Comparison of ENCODE assay signal across 15 cellular contexts in genomic region chr6:166903027-166903426, GRCh38.
"Had no signal": no experiment of that assay in that cellular context is flagged by ENCODE, and none has a peak within 500 bp of the region (broad histone marks: within the 10 kb centered on the region; RNA-seq: fewer than 3 reads in every experiment).

No MANE protein-coding gene starts in this region.

- H3K36me3 ChIP-seq: upper lobe of right lung had no signal

- DNase-seq: activated CD4-positive, alpha-beta T cell treated with anti-CD3 and anti-CD28 coated beads for 4 hours; activated CD8-positive, alpha-beta memory T cell treated with anti-CD3 and anti-CD28 coated beads, Interleukin-2, amount 50 U/mL, for 48 hours; activated naive CD4-positive, alpha-beta T cell; central memory CD4-positive, alpha-beta T cell; cortex of kidney; effector CD8-positive, alpha-beta T cell; left cardiac atrium; naive thymus-derived CD8-positive, alpha-beta T cell; stimulated activated naive CD4-positive, alpha-beta T cell; upper lobe of right lung had no signal

- H3K4me3 ChIP-seq: hepatocyte, lung, upper lobe of right lung had no signal

- H2AFZ ChIP-seq: hepatocyte had no signal

- H3K4me2 ChIP-seq: hepatocyte had no signal

- H3K27ac Mint-ChIP-seq: activated CD8-positive, alpha-beta T cell treated with anti-CD3 and anti-CD28 coated beads, Interleukin-2, amount 10 ng/mL, durations not matched to agents 7 days and 5 days; naive thymus-derived CD8-positive, alpha-beta T cell had no signal

- H3K9me3 ChIP-seq: upper lobe of right lung had no signal

- H3K27me3 Mint-ChIP-seq: naive thymus-derived CD8-positive, alpha-beta T cell had no signal

- H3K36me3 Mint-ChIP-seq: naive thymus-derived CD8-positive, alpha-beta T cell had no signal

- H3K27me3 ChIP-seq: hepatocyte, upper lobe of right lung had no signal

- H3K4me1 ChIP-seq: upper lobe of right lung had no signal

- H3K27ac ChIP-seq: epithelial cell of prostate, hepatocyte, upper lobe of right lung, VCaP had no signal

- H3K4me3 Mint-ChIP-seq: activated CD8-positive, alpha-beta T cell treated with anti-CD3 and anti-CD28 coated beads, Interleukin-2, amount 10 ng/mL, durations not matched to agents 7 days and 5 days; naive thymus-derived CD8-positive, alpha-beta T cell had no signal

- H3K79me2 ChIP-seq: hepatocyte had no signal
